28 cellular contexts compared by ENCODE assay signal in genomic region chr3:155424041-155424605, GRCh38.
DNase-seq lines count a peak whose midpoint lies in the region; ATAC-seq and TF ChIP-seq lines count a peak whose summit lies in the region.
"Had no signal": no experiment of that assay in that cellular context is flagged by ENCODE, and none has a peak within 500 bp of the region (broad histone marks: within the 10 kb centered on the region; RNA-seq: fewer than 3 reads in every experiment).

No MANE protein-coding gene starts in this region.

- no peaks in the 10 kb centered on the region for H4K20me1 ChIP-seq in GM23338 (replicated peaks; ENCODE audit: insufficient read depth)

- peaks cover 21% of the 10 kb centered on the region for H3K36me3 Mint-ChIP-seq in GM23338 (ENCODE audit: low read depth)

- H3K4me2 ChIP-seq in GM23338, result peak overlapping the region; percentile 24; the same call in 1 of the 2 replicates

- no peak for TF ChIP-seq CTCF in GM23338 (conservative IDR thresholded peaks at IDR 0.05; ENCODE audit: low read depth in 2 of 2)

- ATAC-seq in GM23338 (peak; percentile 70), GM18858 (IDR thresholded peaks at IDR 0.05; ENCODE audit: unreplicated experiment) (no peak)

- H3K9me2 ChIP-seq in GM23338 (ENCODE audit: insufficient read depth), result peaks cover 6% of the 10 kb centered on the region; the same call in 1 of the 2 replicates

- no peaks in the 10 kb centered on the region for H3K27me3 ChIP-seq in GM23338 (ENCODE audit: insufficient read depth)
- no peaks in the 10 kb centered on the region for H3K27me3 ChIP-seq in adipocyte (replicated peaks; ENCODE audit: control insufficient read depth, insufficient read depth, low read length)
- H3K27me3 ChIP-seq: ovary, thyroid gland had no signal

- no peaks in the 10 kb centered on the region for H3K27me3 Mint-ChIP-seq in GM23338 (ENCODE audit: insufficient read depth, low read depth, poor library complexity)
- H3K27me3 Mint-ChIP-seq: activated CD4-positive, alpha-beta T cell treated with anti-CD3 and anti-CD28 coated beads, Interleukin-2, amount 10 ng/mL, durations not matched to agents 24 days and 14 days; activated T-cell treated with anti-CD3 and anti-CD28 coated beads, Interleukin-2, amount 50 U/mL, for 24 hours; stimulated activated naive CD8-positive, alpha-beta T cell treated with anti-CD3 and anti-CD28 coated beads, Interleukin-15, Interleukin-2, amounts not matched to agents 100 ng/mL and 50 ng/mL, for 24 hours had no signal

- peaks cover 31% of the 10 kb centered on the region for H3K4me1 Mint-ChIP-seq in GM23338
- H3K4me1 Mint-ChIP-seq: activated CD4-positive, alpha-beta T cell treated with anti-CD3 and anti-CD28 coated beads, Interleukin-2, amount 10 ng/mL, durations not matched to agents 24 days and 14 days; nephron progenitor cell had no signal

- H3K9ac ChIP-seq in adipocyte (ENCODE audit: low read length), result no peak overlapping the region

- H3K9me3 Mint-ChIP-seq in GM23338, result peaks cover 30% of the 10 kb centered on the region

- peaks cover 37% of the 10 kb centered on the region for H3K4me1 ChIP-seq in GM23338 (ENCODE audit: insufficient read depth)
- H3K4me1 ChIP-seq in adipocyte (ENCODE audit: control insufficient read depth, insufficient read depth, low read length), result no peaks in the 10 kb centered on the region
- H3K4me1 ChIP-seq: thyroid gland had no signal

- H3K36me3 ChIP-seq in GM23338 (ENCODE audit: insufficient read depth) (0 out of 2 replicates have a peak, but pooled peaks cover 16% of the 10 kb centered on the region), adipocyte (ENCODE audit: control insufficient read depth, insufficient read depth, low read length, severe bottlenecking) (no peaks in the 10 kb centered on the region)
- H3K36me3 ChIP-seq: ovary, thyroid gland had no signal

- no peaks in the 10 kb centered on the region for H3K79me2 ChIP-seq in GM23338 (replicated peaks; ENCODE audit: insufficient read depth)

- no peak overlapping the region for H3K27ac Mint-ChIP-seq in GM23338
- H3K27ac Mint-ChIP-seq: activated CD4-positive, alpha-beta T cell treated with anti-CD3 and anti-CD28 coated beads, Interleukin-2, amount 10 ng/mL, durations not matched to agents 24 days and 14 days; activated T-cell treated with anti-CD3 and anti-CD28 coated beads, Interleukin-2, amount 50 U/mL, for 24 hours; nephron progenitor cell; stimulated activated naive CD8-positive, alpha-beta T cell treated with anti-CD3 and anti-CD28 coated beads, Interleukin-15, Interleukin-2, amounts not matched to agents 100 ng/mL and 50 ng/mL, for 24 hours; T-helper 2 cell treated with Interferon-gamma antibody and Interleukin-4, amounts not matched to agents 5 μg/mL and 100 μg/mL, for 36 hours had no signal

- no peak overlapping the region for H2AFZ ChIP-seq in GM23338

- H3K4me3 Mint-ChIP-seq in GM23338, result no peak overlapping the region
- H3K4me3 Mint-ChIP-seq: activated CD4-positive, alpha-beta T cell treated with anti-CD3 and anti-CD28 coated beads, Interleukin-2, amount 10 ng/mL, durations not matched to agents 24 days and 14 days; activated T-cell treated with anti-CD3 and anti-CD28 coated beads, Interleukin-2, amount 50 U/mL, for 24 hours; nephron progenitor cell; stimulated activated naive CD8-positive, alpha-beta T cell treated with anti-CD3 and anti-CD28 coated beads, Interleukin-15, Interleukin-2, amounts not matched to agents 100 ng/mL and 50 ng/mL, for 24 hours; T-helper 2 cell treated with Interferon-gamma antibody and Interleukin-4, amounts not matched to agents 5 μg/mL and 100 μg/mL, for 36 hours had no signal

- H3K4me3 ChIP-seq in GM23338, result no peak overlapping the region
- no peak overlapping the region for H3K4me3 ChIP-seq in adipocyte (ENCODE audit: low read length)
- H3K4me3 ChIP-seq: ovary, skin epidermis, thyroid gland had no signal

- DNase-seq in GM23338 (ENCODE audit: low spot score) (no peak), NCI-H1694 treated with DMSO at 0.1 percent for 48 hours (lab: John Stamatoyannopoulos, UW) (peak; percentile 74), adipocyte (ENCODE audit: low read depth) (peak; percentile 16), islet precursor cell (peak; percentile 84), NCI-H226 (no peak), inferior parietal cortex (ENCODE audit: extremely low spot score) (no peak), KG1 (lab: John Stamatoyannopoulos, UW) (no peak)
- DNase-seq: activated CD4-positive, alpha-beta T cell treated with anti-CD3 and anti-CD28 coated beads, Interleukin-2, amount 10 ng/mL, durations not matched to agents 24 days and 14 days; activated gamma-delta T cell treated with Interleukin-2 at 50 U/mL for 16 hours; activated T-cell treated with anti-CD3 and anti-CD28 coated beads, Interleukin-2, amount 50 U/mL, for 24 hours; dermis blood vessel endothelial cell; DND-41; Kasumi-1; kidney glomerular epithelial cell; NCI-H1092; NCI-H2029 treated with DMSO at 0.1 percent for 48 hours; NCI-H2227 treated with DMSO at 0.1 percent for 48 hours; NCI-H82; nephron progenitor cell; ovary; retina; thyroid gland had no signal

- no peak overlapping the region for H3K27ac ChIP-seq in GM23338 (ENCODE audit: low read depth)
- H3K27ac ChIP-seq: HL-60, ovary, skin epidermis, thyroid gland, VCaP had no signal

- H3K9me3 ChIP-seq in adipocyte (ENCODE audit: control insufficient read depth, low read length), result peaks cover 9% of the 10 kb centered on the region
- H3K9me3 ChIP-seq: thyroid gland had no signal

- no peaks in the 10 kb centered on the region for H3F3A ChIP-seq in GM23338 (replicated peaks; ENCODE audit: low read depth)

TF ChIP-seq in GM23338, 12 proteins besides CTCF, POLR2A, EP300 and RAD21 (continues in another document):
- TF ChIP-seq CREB1 (CRISPR knock-in tag; IDR thresholded peaks at IDR 0.05; ENCODE audit: low read depth), result no peak
- no peak for TF ChIP-seq ZNF462 (CRISPR knock-in tag; IDR thresholded peaks at IDR 0.05)

Comparison
In these comparisons a context has a peak if more than half of its experiments do, and no peak if none do; other contexts are left out.
1. DNase-seq: peak in NCI-H1694 treated with DMSO at 0.1 percent for 48 hours (single experiment), adipocyte (single experiment) and islet precursor cell (single experiment); none in GM23338 (single experiment), NCI-H226 (single experiment), inferior parietal cortex (single experiment) and KG1 (single experiment).